ENCODE assay signal across 25 cellular contexts in the genomic region with DNA sequence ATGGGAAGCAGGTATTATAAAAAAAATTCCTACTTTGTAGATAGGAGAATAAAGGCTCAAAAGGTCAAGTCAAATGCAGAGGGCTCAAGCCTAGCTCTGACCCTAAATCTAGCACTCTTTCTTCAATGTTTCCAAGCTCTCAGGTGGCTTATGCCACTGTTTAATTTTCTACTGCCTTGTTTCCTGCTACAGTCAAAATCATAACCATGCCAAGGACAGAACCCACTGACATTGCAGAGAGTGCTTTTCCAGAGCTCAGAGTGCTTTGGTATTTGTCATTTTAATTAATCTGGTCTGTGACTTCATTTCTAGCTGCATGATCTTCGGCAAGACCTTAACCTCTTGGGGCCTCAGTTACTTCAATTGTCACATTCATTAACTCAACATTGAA.
"Had no signal": no experiment of that assay in that cellular context is flagged by ENCODE, and none has a peak within 500 bp of the region (broad histone marks: within the 10 kb centered on the region; RNA-seq: fewer than 3 reads in every experiment).

No MANE protein-coding gene starts in this region.

- H3K27ac ChIP-seq: left ventricle myocardium inferior, ovary, prostate gland, skin epidermis, stomach, suprapubic skin, thoracic aorta, tibial artery, upper lobe of right lung had no signal

- ATAC-seq: naive thymus-derived CD4-positive, alpha-beta T cell; natural killer cell treated with Interleukin-12 subunit alpha and Interleukin-12 subunit beta and Interleukin-15 and Interleukin-18, amount 100 ng/mL, for 72 hours; right cardiac atrium; sciatic nerve; stimulated activated naive B cell treated with anti-CD40 and anti-IgM and Interleukin-4, amounts not matched to agents 10 μg/mL and 1 μg/mL and 100 μg/mL, for 72 hours; stimulated activated naive CD8-positive, alpha-beta T cell treated with anti-CD3 and anti-CD28 coated beads, Interleukin-15, Interleukin-2, amounts not matched to agents 100 U/mL and 50 U/mL, for 24 hours; upper lobe of right lung had no signal

- H3K4me3 ChIP-seq: left ventricle myocardium inferior, lung, ovary, prostate gland, skin epidermis, stomach, suprapubic skin, thoracic aorta, tibial artery, upper lobe of right lung had no signal

- H3K36me3 ChIP-seq: left ventricle myocardium inferior, ovary, prostate gland, stomach, suprapubic skin, thoracic aorta, tibial artery, upper lobe of right lung had no signal

- DNase-seq: hippocampal formation; left ventricle myocardium inferior; mesendoderm; naive thymus-derived CD4-positive, alpha-beta T cell; ovary; posterior cingulate gyrus; retina; right cardiac atrium; stimulated activated CD4-positive, alpha-beta T cell treated with anti-CD3 and anti-CD28 coated beads, Interleukin-12 subunit alpha, Interleukin-12 subunit beta, amount 100 ng/mL, for 4 hours; stimulated activated CD4-positive, alpha-beta T cell treated with anti-CD3 and anti-CD28 coated beads, Interleukin-15, amount 100 ng/mL, for 24 hours; stimulated activated CD4-positive, alpha-beta T cell treated with anti-CD3 and anti-CD28 coated beads, Interleukin-2, amount 100 ng/mL, for 24 hours; stimulated activated CD4-positive, alpha-beta T cell treated with anti-CD3 and anti-CD28 coated beads, Interleukin-4, amount 100 ng/mL, for 1 hour; stimulated activated naive B cell treated with anti-CD40 and anti-IgM and Interleukin-4, amounts not matched to agents 10 μg/mL and 1 μg/mL and 100 μg/mL, for 72 hours; stimulated activated naive CD8-positive, alpha-beta T cell treated with anti-CD3 and anti-CD28 coated beads, Interleukin-15, Interleukin-2, amounts not matched to agents 100 U/mL and 50 U/mL, for 24 hours; stomach; tibial artery; trophoblast cell; upper lobe of right lung had no signal

- H3K9me3 ChIP-seq: ovary, prostate gland, stomach, suprapubic skin, thoracic aorta, tibial artery, upper lobe of right lung had no signal

- H3K4me1 ChIP-seq: left ventricle myocardium inferior, prostate gland, stomach, suprapubic skin, tibial artery, upper lobe of right lung had no signal
